In the genomic region with DNA sequence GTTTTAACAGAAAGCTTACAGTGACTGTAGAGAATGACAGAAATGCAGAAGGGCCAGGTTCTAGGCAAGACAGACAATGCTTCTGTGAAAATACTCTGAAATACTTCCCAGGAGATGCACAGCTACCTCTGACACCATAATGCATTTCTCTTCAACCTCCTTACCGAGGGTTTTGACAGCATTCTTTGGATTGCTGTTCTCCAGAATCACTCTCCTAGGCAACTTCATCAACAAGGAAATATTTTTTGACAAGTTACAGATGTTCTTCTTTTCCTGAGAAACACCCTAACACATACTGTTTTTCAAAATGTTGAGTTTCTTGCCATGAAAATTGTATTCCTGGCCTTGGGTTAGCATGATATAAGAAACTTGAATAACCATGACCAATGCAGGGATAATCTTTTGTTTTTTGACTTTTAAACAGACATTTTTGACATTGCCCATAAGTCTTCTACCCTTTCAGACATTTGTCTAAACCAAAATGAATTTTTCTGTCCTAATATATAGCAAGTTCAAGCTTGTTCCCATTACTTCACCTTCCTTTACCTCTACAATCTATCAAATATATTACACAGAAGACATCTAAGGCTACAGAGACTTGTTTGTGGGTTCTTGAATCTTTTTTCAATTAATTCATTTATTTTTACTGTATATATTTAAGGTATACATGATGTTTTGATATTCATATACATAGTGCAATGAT, we compare ENCODE assay signal across 1 cellular context.
TF ChIP-seq lines count a peak whose summit lies in the region.

No MANE protein-coding gene starts in this region.

TF ChIP-seq in SK-N-SH treated with all-trans-retinoic acid at 6 μM for 48 hours, 23 proteins besides CTCF, POLR2A, EP300 and RAD21 (continued from another document):
- TF ChIP-seq, protein P1, sequence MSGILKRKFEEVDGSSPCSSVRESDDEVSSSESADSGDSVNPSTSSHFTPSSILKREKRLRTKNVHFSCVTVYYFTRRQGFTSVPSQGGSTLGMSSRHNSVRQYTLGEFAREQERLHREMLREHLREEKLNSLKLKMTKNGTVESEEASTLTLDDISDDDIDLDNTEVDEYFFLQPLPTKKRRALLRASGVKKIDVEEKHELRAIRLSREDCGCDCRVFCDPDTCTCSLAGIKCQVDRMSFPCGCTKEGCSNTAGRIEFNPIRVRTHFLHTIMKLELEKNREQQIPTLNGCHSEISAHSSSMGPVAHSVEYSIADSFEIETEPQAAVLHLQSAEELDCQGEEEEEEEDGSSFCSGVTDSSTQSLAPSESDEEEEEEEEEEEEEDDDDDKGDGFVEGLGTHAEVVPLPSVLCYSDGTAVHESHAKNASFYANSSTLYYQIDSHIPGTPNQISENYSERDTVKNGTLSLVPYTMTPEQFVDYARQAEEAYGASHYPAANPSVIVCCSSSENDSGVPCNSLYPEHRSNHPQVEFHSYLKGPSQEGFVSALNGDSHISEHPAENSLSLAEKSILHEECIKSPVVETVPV (CRISPR knock-in tag; IDR thresholded peaks at IDR 0.05) = no peak
- TF ChIP-seq ESRRG (CRISPR knock-in tag; IDR thresholded peaks at IDR 0.05) (no peak), BACH2 (CRISPR knock-in tag; IDR thresholded peaks at IDR 0.05; ENCODE audit: borderline replicate concordance) (no peak), ZC3H10 (CRISPR knock-in tag; IDR thresholded peaks at IDR 0.05) (no peak), SNAI2 (CRISPR knock-in tag; IDR thresholded peaks at IDR 0.05) (no peak), ZNF8 (CRISPR knock-in tag; IDR thresholded peaks at IDR 0.05) (no peak), ISL1 (CRISPR knock-in tag; IDR thresholded peaks at IDR 0.05) (no peak), PPARA (CRISPR knock-in tag; IDR thresholded peaks at IDR 0.05; ENCODE audit: borderline replicate concordance) (no peak), ZNF565 (CRISPR knock-in tag; conservative IDR thresholded peaks at IDR 0.05; ENCODE audit: low read depth) (no peak)
- TF ChIP-seq, protein P2, sequence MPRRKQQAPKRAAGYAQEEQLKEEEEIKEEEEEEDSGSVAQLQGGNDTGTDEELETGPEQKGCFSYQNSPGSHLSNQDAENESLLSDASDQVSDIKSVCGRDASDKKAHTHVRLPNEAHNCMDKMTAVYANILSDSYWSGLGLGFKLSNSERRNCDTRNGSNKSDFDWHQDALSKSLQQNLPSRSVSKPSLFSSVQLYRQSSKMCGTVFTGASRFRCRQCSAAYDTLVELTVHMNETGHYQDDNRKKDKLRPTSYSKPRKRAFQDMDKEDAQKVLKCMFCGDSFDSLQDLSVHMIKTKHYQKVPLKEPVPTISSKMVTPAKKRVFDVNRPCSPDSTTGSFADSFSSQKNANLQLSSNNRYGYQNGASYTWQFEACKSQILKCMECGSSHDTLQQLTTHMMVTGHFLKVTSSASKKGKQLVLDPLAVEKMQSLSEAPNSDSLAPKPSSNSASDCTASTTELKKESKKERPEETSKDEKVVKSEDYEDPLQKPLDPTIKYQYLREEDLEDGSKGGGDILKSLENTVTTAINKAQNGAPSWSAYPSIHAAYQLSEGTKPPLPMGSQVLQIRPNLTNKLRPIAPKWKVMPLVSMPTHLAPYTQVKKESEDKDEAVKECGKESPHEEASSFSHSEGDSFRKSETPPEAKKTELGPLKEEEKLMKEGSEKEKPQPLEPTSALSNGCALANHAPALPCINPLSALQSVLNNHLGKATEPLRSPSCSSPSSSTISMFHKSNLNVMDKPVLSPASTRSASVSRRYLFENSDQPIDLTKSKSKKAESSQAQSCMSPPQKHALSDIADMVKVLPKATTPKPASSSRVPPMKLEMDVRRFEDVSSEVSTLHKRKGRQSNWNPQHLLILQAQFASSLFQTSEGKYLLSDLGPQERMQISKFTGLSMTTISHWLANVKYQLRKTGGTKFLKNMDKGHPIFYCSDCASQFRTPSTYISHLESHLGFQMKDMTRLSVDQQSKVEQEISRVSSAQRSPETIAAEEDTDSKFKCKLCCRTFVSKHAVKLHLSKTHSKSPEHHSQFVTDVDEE (CRISPR knock-in tag; IDR thresholded peaks at IDR 0.05) = no peak
TF ChIP-seq in SK-N-SH treated with all-trans-retinoic acid at 6 μM for 48 hours: peak in this region for 0.
